In the genomic region with DNA sequence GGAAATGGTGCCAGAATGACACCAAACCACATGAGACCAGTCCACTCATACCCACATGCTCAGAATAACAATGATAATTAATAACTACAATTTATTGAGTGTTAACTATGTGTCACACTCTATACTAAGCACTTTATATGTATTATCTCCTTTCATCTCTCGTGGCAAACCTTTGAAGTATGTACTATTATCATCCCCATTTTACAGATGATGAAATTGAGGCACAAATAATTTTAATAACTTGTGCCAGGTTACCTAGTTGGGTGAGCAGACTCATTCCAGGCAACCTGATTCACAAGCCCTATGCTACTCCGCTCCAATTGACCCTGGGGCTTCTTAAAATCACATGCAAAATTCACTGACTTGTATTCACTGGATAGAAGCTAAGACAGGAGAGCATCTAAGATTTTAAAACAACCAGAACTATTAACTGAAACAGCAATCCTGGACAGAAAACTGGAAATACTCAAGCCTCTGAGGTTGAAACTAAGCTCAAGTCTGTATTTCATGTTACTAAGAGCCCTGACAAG, we compare ENCODE assay signal across 1 cellular context.
TF ChIP-seq lines count a peak whose summit lies in the region.

No MANE protein-coding gene starts in this region.

TF ChIP-seq in SK-N-SH, 30 proteins besides CTCF, POLR2A, EP300 and RAD21 (continued from another document):
- TF ChIP-seq MAX (IDR thresholded peaks at IDR 0.05; ENCODE audit: low read depth): no peak
- TF ChIP-seq ELF1 (IDR thresholded peaks at IDR 0.05): no peak
- TF ChIP-seq TEAD4 (IDR thresholded peaks at IDR 0.05; ENCODE audit: borderline replicate concordance, insufficient read depth): no peak
- no peak for TF ChIP-seq TAF1 (IDR thresholded peaks at IDR 0.05; ENCODE audit: borderline replicate concordance, low read depth, low read length)
